1 cellular context compared by ENCODE assay signal in genomic region chr3:16280671-16281070, GRCh38.
TF ChIP-seq lines count a peak whose summit lies in the region.

No MANE protein-coding gene starts in this region.

TF ChIP-seq in endothelial cell of umbilical vein, 7 proteins besides CTCF, POLR2A, EP300 and RAD21 (continued from another document):
- TF ChIP-seq FOS (IDR thresholded peaks at IDR 0.05; ENCODE audit: borderline replicate concordance, insufficient read depth, low read length) (no peak), JUN (IDR thresholded peaks at IDR 0.05; ENCODE audit: borderline replicate concordance, insufficient read depth, insufficient read length, low read depth) (no peak), MYC (IDR thresholded peaks at IDR 0.05; ENCODE audit: low read depth, low read length) (no peak), MAX (IDR thresholded peaks at IDR 0.05; ENCODE audit: insufficient read depth, insufficient read length) (no peak), POLR2AphosphoS5 (IDR thresholded peaks at IDR 0.05; ENCODE audit: insufficient read depth, low read depth, low read length) (no peak), EZH2 (IDR thresholded peaks at IDR 0.05; ENCODE audit: borderline replicate concordance, low read depth, low read length, severe bottlenecking) (no peak)
